In the genomic region with DNA sequence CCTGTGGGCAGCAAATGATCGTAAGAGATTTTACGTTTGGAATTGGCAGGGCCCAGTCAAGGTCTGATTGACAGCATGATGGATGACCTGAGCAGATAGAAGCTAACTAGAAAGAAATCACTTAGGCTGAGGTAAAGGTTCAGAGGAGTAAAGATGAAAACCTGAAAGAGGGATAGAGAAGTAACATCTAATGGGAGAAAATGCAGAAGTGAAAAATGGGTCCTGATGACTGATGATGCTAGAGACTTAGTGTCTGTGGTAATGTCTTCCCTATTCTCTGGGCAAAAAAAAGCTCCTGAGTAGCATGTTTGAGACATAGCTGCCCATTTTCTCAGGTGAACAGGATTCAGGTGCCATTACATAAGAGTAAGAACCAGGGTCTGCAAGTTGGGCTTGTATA, we compare ENCODE assay signal across 13 cellular contexts.
"Had no signal": no experiment of that assay in that cellular context is flagged by ENCODE, and none has a peak within 500 bp of the region (broad histone marks: within the 10 kb centered on the region; RNA-seq: fewer than 3 reads in every experiment).

No MANE protein-coding gene starts in this region.

- H3K27me3 ChIP-seq: esophagus muscularis mucosa, thyroid gland had no signal

- H3K36me3 ChIP-seq: esophagus muscularis mucosa, thyroid gland had no signal

- H3K4me3 ChIP-seq: esophagus muscularis mucosa, lung, skin epidermis, thyroid gland had no signal

- ATAC-seq: activated CD8-positive, alpha-beta memory T cell treated with anti-CD3 and anti-CD28 coated beads, Interleukin-2, amount 10 ng/mL, durations not matched to agents 7 days and 5 days; activated naive CD8-positive, alpha-beta T cell treated with anti-CD3 and anti-CD28 coated beads, Interleukin-2, amount 50 U/mL, for 24 hours; activated T-cell treated with anti-CD3 and anti-CD28 coated beads, Interleukin-2, amount 50 U/mL, for 4 hours; left colon had no signal

- H3K9me3 ChIP-seq: esophagus muscularis mucosa, thyroid gland had no signal

- DNase-seq: activated CD4-positive, alpha-beta T cell treated with anti-CD3 and anti-CD28 coated beads for 1 hour; activated CD4-positive, alpha-beta T cell treated with anti-CD3 and anti-CD28 coated beads, Interleukin-2, amount 50 U/mL, for 48 hours; activated CD8-positive, alpha-beta memory T cell treated with anti-CD3 and anti-CD28 coated beads, Interleukin-2, amount 10 ng/mL, durations not matched to agents 7 days and 5 days; activated naive CD8-positive, alpha-beta T cell treated with anti-CD3 and anti-CD28 coated beads, Interleukin-2, amount 50 U/mL, for 24 hours; activated T-cell treated with anti-CD3 and anti-CD28 coated beads, Interleukin-2, amount 50 U/mL, for 4 hours; immature natural killer cell; left colon; midbrain; thyroid gland had no signal

- H3K4me1 ChIP-seq: esophagus muscularis mucosa had no signal

- FAIRE-seq: astrocyte had no signal

- H3K27ac ChIP-seq: esophagus muscularis mucosa, skin epidermis, thyroid gland had no signal
